ENCODE assay signal across 8 cellular contexts in the genomic region with DNA sequence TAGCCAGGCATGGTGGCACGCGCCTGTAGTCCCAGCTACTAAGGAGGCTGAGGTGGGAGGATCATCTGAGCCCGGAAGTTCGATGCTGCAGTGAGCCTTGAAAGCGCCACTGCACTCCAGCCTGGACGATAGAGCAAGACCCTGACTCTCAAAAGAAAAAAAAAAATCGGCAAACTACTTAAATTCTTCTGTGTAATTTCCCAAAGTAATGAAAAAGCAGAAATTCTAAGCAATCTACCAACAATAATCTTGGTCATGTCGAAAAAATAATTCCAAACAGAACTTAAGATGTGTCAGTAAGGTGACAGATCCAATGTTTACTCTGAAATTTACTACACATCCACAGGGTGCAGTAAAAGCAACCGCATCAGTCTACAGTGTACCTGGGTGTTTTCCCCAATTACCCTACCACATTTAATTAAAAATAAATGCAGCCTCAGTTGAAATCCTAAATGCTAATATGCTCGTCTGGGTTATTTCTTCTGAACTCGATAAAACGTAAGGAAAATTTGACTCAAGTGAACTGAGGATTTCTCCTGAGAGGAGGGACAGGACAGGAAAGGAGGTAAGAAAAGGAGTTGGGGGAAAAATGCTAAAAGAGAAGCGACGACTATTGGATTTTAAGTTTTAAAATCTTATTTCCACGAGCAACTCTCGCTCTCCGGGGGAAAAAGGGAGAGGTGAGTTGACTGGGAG. TPM values are rescaled to one million over a fixed set of nuclear protein-coding genes. Genes with fewer than 3 reads are reported as not detected.
A peak's percentile ranks its signal among the peaks of the same experiment; 100 is the strongest.
DNase-seq lines count a peak whose midpoint lies in the region; ATAC-seq, FAIRE-seq and TF ChIP-seq lines count a peak whose summit lies in the region.

No MANE protein-coding gene starts in this region.

- no peaks in the 10 kb centered on the region for H3K36me3 ChIP-seq in ACC112 (ENCODE audit: insufficient read depth, low read length)
- H3K36me3 ChIP-seq in bronchial epithelial cell (ENCODE audit: control insufficient read depth, insufficient read depth, low read length), result peaks cover 1% of the 10 kb centered on the region
- no peaks in the 10 kb centered on the region for H3K36me3 ChIP-seq in lung (ENCODE audit: control insufficient read depth in 2 of 2, insufficient read depth in 2 of 2, low read length in 2 of 2)

- 24 to 28% methylated on average over 17 of the region's 17 CpGs for WGBS in lung, 2 donors

- H3K9me3 ChIP-seq in lung (ENCODE audit: control insufficient read depth in 2 of 2, insufficient read depth in 1 of 2, low read length in 1 of 2), result no peaks in the 10 kb centered on the region

- FAIRE-seq in bronchial epithelial cell (lab: Jason Lieb, UNC), result no peak

- no peaks in the 10 kb centered on the region for H3K9me3 Mint-ChIP-seq in type B pancreatic cell

- ATAC-seq in lung (ENCODE audit: insufficient read depth, low FRiP score), result no peak
- ATAC-seq in GM19467 (IDR thresholded peaks at IDR 0.05; ENCODE audit: unreplicated experiment), result no peak

- H3K27me3 ChIP-seq in ACC112 (ENCODE audit: insufficient read depth, low read length) (no peaks in the 10 kb centered on the region), bronchial epithelial cell (ENCODE audit: control insufficient read depth, insufficient read depth, low read length) (no peaks in the 10 kb centered on the region), lung (ENCODE audit: control insufficient read depth, insufficient read depth) (no peaks in the 10 kb centered on the region)

- H3K4me3 ChIP-seq in ACC112 (ENCODE audit: low read depth, low read length), result peak overlapping the region; percentile 96
- H3K4me3 ChIP-seq in GM12865 (ENCODE audit: low read depth, low read length), result peak overlapping the region; percentile 85
- peak overlapping the region; percentile 100 for H3K4me3 ChIP-seq in bronchial epithelial cell (ENCODE audit: low read depth, low read length)
- peak overlapping the region; percentile 92 for H3K4me3 ChIP-seq in lung

- peaks cover 53% of the 10 kb centered on the region for H3K79me2 ChIP-seq in ACC112 (ENCODE audit: control insufficient read depth, insufficient read depth, low read length, unreplicated experiment)

- peaks cover 5% of the 10 kb centered on the region for H3K36me3 Mint-ChIP-seq in type B pancreatic cell

- H2AFZ ChIP-seq in ACC112 (ENCODE audit: low read length, unreplicated experiment), result peak overlapping the region; percentile 99

- H3K27ac Mint-ChIP-seq in type B pancreatic cell, result peak overlapping the region; percentile 96

- H3K4me1 ChIP-seq in ACC112 (ENCODE audit: control insufficient read depth, insufficient read depth, low read length, unreplicated experiment) (peaks cover 15% of the 10 kb centered on the region), lung (ENCODE audit: control insufficient read depth in 2 of 2, insufficient read depth in 2 of 2, low read length in 2 of 2) (peaks cover 6% of the 10 kb centered on the region in 2 donors)

- H3K4me3 Mint-ChIP-seq in type B pancreatic cell, result peak overlapping the region; percentile 94

- H3K4me1 Mint-ChIP-seq in type B pancreatic cell (ENCODE audit: unreplicated experiment), result peaks cover 14% of the 10 kb centered on the region

- H3K27ac ChIP-seq in ACC112 (ENCODE audit: low read depth, low read length) (peak overlapping the region; percentile 40), lung (ENCODE audit: low read depth in 1 of 2, low read length in 1 of 2) (peak overlapping the region; percentile 59 to 94)

- no peaks in the 10 kb centered on the region for H3K27me3 Mint-ChIP-seq in type B pancreatic cell

- TF ChIP-seq CTCF in GM12865 (IDR thresholded peaks at IDR 0.05; ENCODE audit: insufficient read depth, low read depth, low read length, missing control alignments) (no peak), bronchial epithelial cell (IDR thresholded peaks at IDR 0.05; ENCODE audit: insufficient read depth, low read length, severe bottlenecking) (no peak), lung (IDR thresholded peaks at IDR 0.05; ENCODE audit: control extremely low read depth, extremely low read depth) (no peak), type B pancreatic cell (conservative IDR thresholded peaks at IDR 0.05) (no peak)

- peak; percentile 54 for DNase-seq in GM12865 (ENCODE audit: low read depth)
- peak; percentile 18 for DNase-seq in NCI-H526 treated with DMSO at 0.1 percent for 48 hours (lab: John Stamatoyannopoulos, UW)
- DNase-seq in bronchial epithelial cell (ENCODE audit: low read depth), result peak; percentile 20
- DNase-seq in lung (ENCODE audit: low spot score), result no peak
- no peak for DNase-seq in type B pancreatic cell (ENCODE audit: extremely low spot score, unreplicated experiment)
- no peak for DNase-seq in NOMO-1 treated with DMSO at 0.1 percent for 48 hours (lab: John Stamatoyannopoulos, UW; ENCODE audit: unreplicated experiment)

RNA-seq across cellular contexts. Expression of a gene that starts 0.8 kb away (rescaled TPM):
- 165 and 212 TPM in 2 replicates for total RNA-seq in bronchial epithelial cell
- total RNA-seq in lung, result 10 to 100 TPM; 58.9 to 99.0 TPM
- 10 to 100 TPM; 42.6 to 51.1 TPM for polyA plus RNA-seq in lung
- 99.6 and 116 TPM in 2 replicates for total RNA-seq in type B pancreatic cell (ENCODE audit: low replicate concordance)

RNA-seq across cellular contexts. Expression of a gene that starts 44.1 kb away (rescaled TPM):
- total RNA-seq in bronchial epithelial cell (14.6 and 17.6 TPM in 2 replicates), lung (10 to 100 TPM; 21.7 to 28.1 TPM), type B pancreatic cell (ENCODE audit: low replicate concordance) (22.2 and 28.7 TPM in 2 replicates)
- polyA plus RNA-seq in lung, result 10 to 100 TPM; 15.9 to 22.2 TPM

RNA-seq across cellular contexts. Expression of a gene that starts 48.4 kb away (rescaled TPM):
- 107 and 113 TPM in 2 replicates for total RNA-seq in bronchial epithelial cell
- 10 to 100 TPM; 55.1 to 75.7 TPM for total RNA-seq in lung
- 10 to 100 TPM; 20.5 to 41.3 TPM for polyA plus RNA-seq in lung
- total RNA-seq in type B pancreatic cell (ENCODE audit: low replicate concordance), result 66.3 and 67.3 TPM in 2 replicates

Comparison
In these comparisons a context has a peak if more than half of its experiments do, and no peak if none do; other contexts are left out.
1. DNase-seq: peak in GM12865 (single experiment), NCI-H526 treated with DMSO at 0.1 percent for 48 hours (single experiment) and bronchial epithelial cell (single experiment); none in lung (single experiment), type B pancreatic cell (single experiment) and NOMO-1 treated with DMSO at 0.1 percent for 48 hours (single experiment).
2. Peak in every context shown above with its lines, with median percentiles within 50 percentile points of each other: H3K4me3 ChIP-seq.